Comparison of ENCODE assay signal across 14 cellular contexts in genomic region chr3:13197795-13198194, GRCh38.
DNase-seq lines count a peak whose midpoint lies in the region; ATAC-seq, FAIRE-seq and TF ChIP-seq lines count a peak whose summit lies in the region.
"Had no signal": no experiment of that assay in that cellular context is flagged by ENCODE, and none has a peak within 500 bp of the region (broad histone marks: within the 10 kb centered on the region; RNA-seq: fewer than 3 reads in every experiment).

No MANE protein-coding gene starts in this region.

- H3K27ac ChIP-seq in BLaER1 treated with 17β-estradiol and CSF1 and Interleukin-3, amounts not matched to agents 10 nM and 100 nM: peak overlapping the region in 3 of 11 experiments; percentile 81 to 88 (median 83); a peak in 4 of 22 replicates
- H3K27ac ChIP-seq in HepG2 (ENCODE audit: extremely low read length, insufficient read depth, low read length): no peak overlapping the region
- peak overlapping the region; percentile 92 for H3K27ac ChIP-seq in neural cell (ENCODE audit: low read length)
- H3K27ac ChIP-seq in upper lobe of right lung: no peak overlapping the region

- no peaks in the 10 kb centered on the region for H3K9me2 ChIP-seq in neural cell (ENCODE audit: insufficient read depth, low read length)

- H3F3A ChIP-seq in neural cell (ENCODE audit: insufficient read depth, low read length, poor library complexity, severe bottlenecking): no peaks in the 10 kb centered on the region

- TF ChIP-seq RAD21 in HepG2 (CRISPR knock-in tag; IDR thresholded peaks at IDR 0.05) (no peak), neural cell (conservative IDR thresholded peaks at IDR 0.05) (no peak)

- H3K4me2 ChIP-seq in BLaER1 treated with 17β-estradiol and CSF1 and Interleukin-3, amounts not matched to agents 10 nM and 100 nM: peak overlapping the region in 9 of 11 experiments; percentile 86 to 97 (median 95); a peak in 18 of 22 replicates
- H3K4me2 ChIP-seq in HepG2 (ENCODE audit: low read depth, low read length) (no peak overlapping the region), neural cell (ENCODE audit: low read length) (no peak overlapping the region)

- no peak for TF ChIP-seq CTCF in HepG2 (CRISPR knock-in tag; IDR thresholded peaks at IDR 0.05)
- TF ChIP-seq CTCF in neural cell (IDR thresholded peaks at IDR 0.05; ENCODE audit: poor library complexity, severe bottlenecking): no peak
- no peak for TF ChIP-seq CTCF in upper lobe of right lung (IDR thresholded peaks at IDR 0.05)

- H2AFZ ChIP-seq in HepG2 (ENCODE audit: low read length): no peak overlapping the region
- no peak overlapping the region for H2AFZ ChIP-seq in neural cell (ENCODE audit: low read depth, low read length)

- H3K36me3 ChIP-seq in BLaER1 treated with 17β-estradiol and CSF1 and Interleukin-3, amounts not matched to agents 10 nM and 100 nM: no peaks in the 10 kb centered on the region
- H3K36me3 ChIP-seq in HepG2 (replicated peaks in 1 of 2; ENCODE audit: control insufficient read depth in 1 of 2, insufficient read depth in 2 of 2, low read length in 2 of 2) (no peaks in the 10 kb centered on the region), neural cell (ENCODE audit: insufficient read depth, low read length) (no peaks in the 10 kb centered on the region), upper lobe of right lung (no peaks in the 10 kb centered on the region)
- H3K36me3 ChIP-seq: BE2C, HAP-1 had no signal

- TF ChIP-seq EP300 in HepG2 (IDR thresholded peaks at IDR 0.05; ENCODE audit: low read depth in 2 of 2, low read length in 2 of 2): no peak
- no peak for TF ChIP-seq EP300 in HepG2 (CRISPR knock-in tag; IDR thresholded peaks at IDR 0.05; ENCODE audit: borderline replicate concordance)
- no peak for TF ChIP-seq EP300 in neural cell (conservative IDR thresholded peaks at IDR 0.05; ENCODE audit: poor library complexity, severe bottlenecking)

- H4K20me1 ChIP-seq in BLaER1 treated with 17β-estradiol and CSF1 and Interleukin-3, amounts not matched to agents 10 nM and 100 nM: no peaks in the 10 kb centered on the region
- peaks cover 11% of the 10 kb centered on the region; the same call in 1 of the 2 replicates for H4K20me1 ChIP-seq in HepG2 (ENCODE audit: insufficient read depth, low read length)
- no peaks in the 10 kb centered on the region for H4K20me1 ChIP-seq in neural cell (ENCODE audit: insufficient read depth)

- 91% methylated on average over 11 of the region's 13 CpGs for WGBS in HepG2 (ENCODE audit: low lambda C conversion rate)

- DNase-seq in HepG2 (ENCODE audit: low spot score) (no peak), upper lobe of right lung (peak; percentile 46), NCI-H524 treated with DMSO at 0.1 percent for 48 hours (lab: John Stamatoyannopoulos, UW) (no peak), H4 (ENCODE audit: low spot score) (no peak), DMS 273 treated with DMSO at 0.1 percent for 48 hours (lab: John Stamatoyannopoulos, UW) (no peak)
- DNase-seq: BE2C; CD8-positive, alpha-beta memory T cell; GOT3; HFFc6 had no signal

- peaks cover 45 to 100% (median 100%) of the 10 kb centered on the region in 10 experiments for H3K4me1 ChIP-seq in BLaER1 treated with 17β-estradiol and CSF1 and Interleukin-3, amounts not matched to agents 10 nM and 100 nM
- peaks cover 43% of the 10 kb centered on the region for H3K4me1 ChIP-seq in HepG2 (ENCODE audit: insufficient read depth, low read length)
- no peaks in the 10 kb centered on the region for H3K4me1 ChIP-seq in upper lobe of right lung
- H3K4me1 ChIP-seq: BE2C, HAP-1 had no signal

- no peaks in the 10 kb centered on the region for H3K9me3 ChIP-seq in BLaER1 treated with 17β-estradiol and CSF1 and Interleukin-3, amounts not matched to agents 10 nM and 100 nM (replicated peaks in 1 of 11)
- H3K9me3 ChIP-seq in HepG2 (ENCODE audit: low read length) (no peaks in the 10 kb centered on the region), neural cell (ENCODE audit: low read length) (no peaks in the 10 kb centered on the region), upper lobe of right lung (no peaks in the 10 kb centered on the region)
- H3K9me3 ChIP-seq: BE2C, HAP-1 had no signal

- H3K79me2 ChIP-seq in HepG2 (ENCODE audit: insufficient read depth, low read length) (peaks cover 7% of the 10 kb centered on the region), neural cell (replicated peaks; ENCODE audit: insufficient read depth, low read length) (no peaks in the 10 kb centered on the region)

- peaks cover 0 to 13% (median 0%) of the 10 kb centered on the region in 11 experiments; a peak in 1 of 22 replicates for H3K27me3 ChIP-seq in BLaER1 treated with 17β-estradiol and CSF1 and Interleukin-3, amounts not matched to agents 10 nM and 100 nM
- no peaks in the 10 kb centered on the region for H3K27me3 ChIP-seq in HepG2 (ENCODE audit: control insufficient read depth in 1 of 2, insufficient read depth in 2 of 2, low read length in 2 of 2)
- no peaks in the 10 kb centered on the region for H3K27me3 ChIP-seq in neural cell (ENCODE audit: insufficient read depth, low read depth, low read length)
- no peaks in the 10 kb centered on the region for H3K27me3 ChIP-seq in upper lobe of right lung
- H3K27me3 ChIP-seq: BE2C had no signal

- H3K9ac ChIP-seq in BLaER1 treated with 17β-estradiol and CSF1 and Interleukin-3, amounts not matched to agents 10 nM and 100 nM: peak overlapping the region in 1 of 11 experiments; percentile 68; a peak in 3 of 22 replicates
- H3K9ac ChIP-seq in HepG2 (ENCODE audit: insufficient read depth, low read depth, low read length) (no peak overlapping the region), neural cell (ENCODE audit: low read length) (no peak overlapping the region)

- BruUV-seq in HepG2 (replicated peaks; lab: Mats Ljungman, UMichigan): no TSS peak

- intact Hi-C loops in HepG2 (cut with micrococcal nuclease; ENCODE audit: unreplicated experiment) (no loop called here), upper lobe of right lung (cut with DNase I) (no loop called here)

- ATAC-seq in HepG2 (no peak), upper lobe of right lung (no peak)

- H3K4me3 ChIP-seq in BLaER1 treated with 17β-estradiol and CSF1 and Interleukin-3, amounts not matched to agents 10 nM and 100 nM: no peak overlapping the region
- H3K4me3 ChIP-seq in HepG2 (replicated peaks in 1 of 3; ENCODE audit: insufficient read depth in 1 of 3, low read depth in 2 of 3, low read length in 3 of 3): no peak overlapping the region
- no peak overlapping the region for H3K4me3 ChIP-seq in neural cell (ENCODE audit: low read length)
- H3K4me3 ChIP-seq in upper lobe of right lung: no peak overlapping the region
- H3K4me3 ChIP-seq: HAP-1 had no signal

- POLR2A ChIA-PET in HepG2 (lab: Yijun Ruan, JAX): no interaction called here

- FAIRE-seq in HepG2 (lab: Jason Lieb, UNC): no peak
- FAIRE-seq: A204.1, HTR-8/SVneo had no signal

- TF ChIP-seq POLR2A in HepG2 (IDR thresholded peaks at IDR 0.05; ENCODE audit: insufficient read depth in 1 of 2, low read depth in 2 of 2, low read length in 2 of 2): no peak

- in situ Hi-C loops in HepG2 (cut with HindIII; ENCODE audit: extremely low pct_ligation_motif_present, low pct_unique_long_range_greater_than_20kb): no loop called here

- CTCF ChIA-PET in HepG2 (lab: Yijun Ruan, JAX; ENCODE audit: low intra/inter-chr PET ratio, low total read pairs): no interaction called here

TF ChIP-seq in HepG2, 621 proteins besides CTCF, POLR2A, EP300 and RAD21 (continues in another document):
- TF ChIP-seq HNF1B (CRISPR knock-in tag; IDR thresholded peaks at IDR 0.05) (no peak), ZNF629 (CRISPR knock-in tag; conservative IDR thresholded peaks at IDR 0.05) (peak; percentile 52; the same call in 1 of the 2 replicates)

TF ChIP-seq in neural cell, 6 proteins besides CTCF, POLR2A, EP300 and RAD21:
- no peak for TF ChIP-seq POLR2AphosphoS5 (IDR thresholded peaks at IDR 0.05)
- no peak for TF ChIP-seq EZH2 (IDR thresholded peaks at IDR 0.05; ENCODE audit: borderline replicate concordance, insufficient read depth, low read length, poor library complexity, severe bottlenecking)
- no peak for TF ChIP-seq TAF1 (IDR thresholded peaks at IDR 0.05; ENCODE audit: low read depth)
- no peak for TF ChIP-seq REST (IDR thresholded peaks at IDR 0.05; ENCODE audit: borderline replicate concordance)
- no peak for TF ChIP-seq SMC3 (conservative IDR thresholded peaks at IDR 0.05; ENCODE audit: poor library complexity)
- no peak for TF ChIP-seq MXI1 (conservative IDR thresholded peaks at IDR 0.05; ENCODE audit: poor library complexity, severe bottlenecking)

Comparison
In these comparisons a context has a peak if more than half of its experiments do, and no peak if none do; other contexts are left out.
1. H3K4me2 ChIP-seq: peak in BLaER1 treated with 17β-estradiol and CSF1 and Interleukin-3, amounts not matched to agents 10 nM and 100 nM (9 of 11); none in HepG2 (single experiment) and neural cell (single experiment).